In genomic region chr16:24275413-24275812, GRCh38 we compare ENCODE assay signal across 9 cellular contexts. TPM values are rescaled to one million over a fixed set of nuclear protein-coding genes. Genes with fewer than 3 reads are reported as not detected.
"Had no signal": no experiment of that assay in that cellular context is flagged by ENCODE, and none has a peak within 500 bp of the region (broad histone marks: within the 10 kb centered on the region; RNA-seq: fewer than 3 reads in every experiment).

No MANE protein-coding gene starts in this region.

- DNase-seq: IMR-90, KBM-7, KG1 had no signal

- H3K4me3 ChIP-seq: K562 had no signal

- H3K27ac ChIP-seq: HL-60 had no signal

RNA-seq across cellular contexts. Expression of gene CACNG3, which starts 19.3 kb away (rescaled TPM):
- total RNA-seq: HepG2, HT-29, HT1080, IMR-90, K562 had no signal
- polyA plus RNA-seq: HepG2, IgD-negative memory B cell, IMR-90, K562 had no signal
